ENCODE assay signal across 9 cellular contexts in genomic region chr4:158809208-158809607, GRCh38. TPM values are rescaled to one million over a fixed set of nuclear protein-coding genes. Genes with fewer than 3 reads are reported as not detected.
DNase-seq lines count a peak whose midpoint lies in the region; FAIRE-seq and TF ChIP-seq lines count a peak whose summit lies in the region.
"Not testable (repeated sequence)": the region's sequence is repeated elsewhere in the genome, so short reads cannot be mapped to it uniquely, and the experiment has no call there.
"Had no signal": no experiment of that assay in that cellular context is flagged by ENCODE, and none has a peak within 500 bp of the region (broad histone marks: within the 10 kb centered on the region; RNA-seq: fewer than 3 reads in every experiment).

No MANE protein-coding gene starts in this region.

- H3K9me2 ChIP-seq in GM23248 (ENCODE audit: insufficient read depth); MM.1S (replicated peaks; ENCODE audit: insufficient read depth, low read length): not testable (repeated sequence)

- DNase-seq in GM23248; MM.1S; activated T-cell treated with anti-CD3 and anti-CD28 coated beads, Interleukin-2, amount 50 U/mL, for 24 hours; colonic mucosa; kidney; osteoblast (ENCODE audit: insufficient read length, low spot score, missing footprints): not testable (repeated sequence)

- H3K4me3 Mint-ChIP-seq in activated T-cell treated with anti-CD3 and anti-CD28 coated beads, Interleukin-2, amount 50 U/mL, for 24 hours = not testable (repeated sequence)
- peak overlapping the region; percentile 73 for H3K4me3 Mint-ChIP-seq in stimulated activated naive CD8-positive, alpha-beta T cell treated with anti-CD3 and anti-CD28 coated beads, Interleukin-15, Interleukin-2, amounts not matched to agents 100 ng/mL and 50 ng/mL, for 24 hours

- 82 to 83% methylated on average over 4 of the region's 4 CpGs for WGBS in GM23248 (ENCODE audit: low coverage in 1 of 2, low lambda C conversion rate in 2 of 2, missing lambda C conversion rate in 2 of 2), 2 experiments

- not testable (repeated sequence) for H3K27me3 Mint-ChIP-seq in activated T-cell treated with anti-CD3 and anti-CD28 coated beads, Interleukin-2, amount 50 U/mL, for 24 hours; stimulated activated naive CD8-positive, alpha-beta T cell treated with anti-CD3 and anti-CD28 coated beads, Interleukin-15, Interleukin-2, amounts not matched to agents 100 ng/mL and 50 ng/mL, for 24 hours

- not testable (repeated sequence) for H2AFZ ChIP-seq in GM23248; MM.1S (ENCODE audit: low read length); osteoblast (ENCODE audit: low read length)

- peaks cover 48% of the 10 kb centered on the region for H3K4me1 Mint-ChIP-seq in activated T-cell treated with anti-CD3 and anti-CD28 coated beads, Interleukin-2, amount 50 U/mL, for 24 hours (ENCODE audit: low read depth)
- H3K4me1 Mint-ChIP-seq in stimulated activated naive CD8-positive, alpha-beta T cell treated with anti-CD3 and anti-CD28 coated beads, Interleukin-15, Interleukin-2, amounts not matched to agents 100 ng/mL and 50 ng/mL, for 24 hours (ENCODE audit: low read depth) = peaks cover 48% of the 10 kb centered on the region

- H3K4me1 ChIP-seq in BLaER1 (peaks cover 32% of the 10 kb centered on the region), GM23248 (ENCODE audit: insufficient read depth) (peaks cover 37% of the 10 kb centered on the region), MM.1S (ENCODE audit: low read length) (peaks cover 45% of the 10 kb centered on the region), kidney (ENCODE audit: control insufficient read depth in 1 of 2, insufficient read depth in 1 of 2, low read depth in 1 of 2, low read length in 2 of 2) (peaks cover 48 to 73% of the 10 kb centered on the region in 2 donors), osteoblast (ENCODE audit: insufficient read depth, low read length) (peaks cover 37% of the 10 kb centered on the region)
- not testable (repeated sequence) for H3K4me1 ChIP-seq in colonic mucosa

- TF ChIP-seq CTCF in MM.1S (IDR thresholded peaks at IDR 0.05; ENCODE audit: low read length); colonic mucosa (IDR thresholded peaks at IDR 0.05); kidney (IDR thresholded peaks at IDR 0.05; ENCODE audit: borderline replicate concordance, extremely low read depth, insufficient read depth); osteoblast (IDR thresholded peaks at IDR 0.05; ENCODE audit: extremely low read depth, low read depth, low read length): not testable (repeated sequence)

- not testable (repeated sequence) for H3K27me3 ChIP-seq in BLaER1; GM23248 (replicated peaks; ENCODE audit: insufficient read depth); MM.1S (replicated peaks; ENCODE audit: insufficient read depth, low read length); colonic mucosa; osteoblast (ENCODE audit: insufficient read depth, low read length)

- H4K20me1 ChIP-seq in BLaER1; GM23248 (ENCODE audit: insufficient read depth); MM.1S (ENCODE audit: insufficient read depth, low read length); osteoblast (ENCODE audit: insufficient read depth, low read length): not testable (repeated sequence)

- in situ Hi-C loops in GM23248 (cut with MboI) = not testable (repeated sequence)

- H3K27ac Mint-ChIP-seq in activated T-cell treated with anti-CD3 and anti-CD28 coated beads, Interleukin-2, amount 50 U/mL, for 24 hours = peak overlapping the region; percentile 87
- H3K27ac Mint-ChIP-seq in stimulated activated naive CD8-positive, alpha-beta T cell treated with anti-CD3 and anti-CD28 coated beads, Interleukin-15, Interleukin-2, amounts not matched to agents 100 ng/mL and 50 ng/mL, for 24 hours = peak overlapping the region; percentile 91

- H3K9ac ChIP-seq in BLaER1 = not testable (repeated sequence)
- H3K9ac ChIP-seq in GM23248 (peak overlapping the region; percentile 85), MM.1S (ENCODE audit: low read length) (peak overlapping the region; percentile 50; the same call in 1 of the 2 replicates), colonic mucosa (ENCODE audit: low read depth in 2 of 2, low read length in 2 of 2) (peak overlapping the region in 1 of 2 donors; percentile 76), kidney (ENCODE audit: low read length in 2 of 2) (peak overlapping the region; percentile 42)

- H3F3A ChIP-seq in GM23248 (ENCODE audit: insufficient read depth) (peaks cover 37% of the 10 kb centered on the region), MM.1S (ENCODE audit: insufficient read depth, low read length) (peaks cover 34% of the 10 kb centered on the region)

- intact Hi-C loops in colonic mucosa (cut with DNase I); kidney (cut with DNase I): not testable (repeated sequence)

- H3K9me3 ChIP-seq in BLaER1; GM23248 (ENCODE audit: low read depth); MM.1S (replicated peaks; ENCODE audit: insufficient read depth, low read length); colonic mucosa; kidney (ENCODE audit: control insufficient read depth in 1 of 2, low read length in 2 of 2); osteoblast (ENCODE audit: low read depth, low read length): not testable (repeated sequence)

- H3K9me3 Mint-ChIP-seq in activated T-cell treated with anti-CD3 and anti-CD28 coated beads, Interleukin-2, amount 50 U/mL, for 24 hours; stimulated activated naive CD8-positive, alpha-beta T cell treated with anti-CD3 and anti-CD28 coated beads, Interleukin-15, Interleukin-2, amounts not matched to agents 100 ng/mL and 50 ng/mL, for 24 hours: not testable (repeated sequence)

- not testable (repeated sequence) for H3K27ac ChIP-seq in BLaER1
- H3K27ac ChIP-seq in GM23248 (peak overlapping the region; percentile 98), MM.1S (ENCODE audit: low read length) (peak overlapping the region; percentile 89), colonic mucosa (peak overlapping the region; percentile 83), kidney (ENCODE audit: low read depth in 2 of 2, low read length in 2 of 2) (peak overlapping the region; percentile 78 to 85), osteoblast (ENCODE audit: low read depth, low read length) (peak overlapping the region; percentile 98)

- H3K36me3 ChIP-seq in BLaER1; GM23248 (ENCODE audit: low read depth); MM.1S (replicated peaks; ENCODE audit: insufficient read depth, low read length); colonic mucosa; kidney (ENCODE audit: control insufficient read depth in 1 of 2, insufficient read depth in 2 of 2, low read length in 2 of 2); osteoblast (ENCODE audit: insufficient read depth, low read length): not testable (repeated sequence)

- H3K79me2 ChIP-seq in GM23248 (ENCODE audit: insufficient read depth) = peaks cover 75% of the 10 kb centered on the region
- H3K79me2 ChIP-seq in MM.1S (ENCODE audit: low read length) = peaks cover 74% of the 10 kb centered on the region
- H3K79me2 ChIP-seq in osteoblast (ENCODE audit: insufficient read depth, low read length) = peaks cover 72% of the 10 kb centered on the region

- not testable (repeated sequence) for H3K36me3 Mint-ChIP-seq in activated T-cell treated with anti-CD3 and anti-CD28 coated beads, Interleukin-2, amount 50 U/mL, for 24 hours (ENCODE audit: low read depth); stimulated activated naive CD8-positive, alpha-beta T cell treated with anti-CD3 and anti-CD28 coated beads, Interleukin-15, Interleukin-2, amounts not matched to agents 100 ng/mL and 50 ng/mL, for 24 hours (ENCODE audit: low read depth)

- not testable (repeated sequence) for FAIRE-seq in kidney (lab: Jason Lieb, UNC)

- H3K4me2 ChIP-seq in BLaER1 (peak overlapping the region; percentile 69), GM23248 (ENCODE audit: unreplicated experiment) (peak overlapping the region; percentile 82), MM.1S (ENCODE audit: low read depth, low read length) (peak overlapping the region; percentile 89), osteoblast (ENCODE audit: insufficient read depth, low read length) (peak overlapping the region; percentile 58)

- not testable (repeated sequence) for H3K4me3 ChIP-seq in BLaER1, colonic mucosa
- H3K4me3 ChIP-seq in GM23248 (peak overlapping the region; percentile 60), MM.1S (ENCODE audit: low read length) (peak overlapping the region; percentile 50; the same call in 1 of the 2 replicates), kidney (ENCODE audit: low read length in 2 of 2) (peak overlapping the region in 1 of 2 donors; percentile 46), osteoblast (ENCODE audit: insufficient read depth, low read length) (peak overlapping the region; percentile 35)

RNA-seq across cellular contexts. Expression of gene FNIP2, which starts 40.4 kb away (rescaled TPM):
- 14.4 and 22.4 TPM in 2 replicates for total RNA-seq in GM23248 (2014; rRNA removed; shearing (Covaris generic))
- polyA plus RNA-seq in GM23248 (2016; fragmentation: Nextera tagmentation; extraction: Ambion mirVana) (1.8 TPM in 2 replicates), kidney (ENCODE audit: insufficient read depth, low read depth, low replicate concordance) (13.2 TPM)
- total RNA-seq in colonic mucosa (10 to 100 TPM; 56.2 to 89.6 TPM), kidney (65.1 TPM), osteoblast (73.4 and 78.9 TPM in 2 replicates)
- total RNA-seq: activated B cell treated with CpG ODN at 0.5 μM for 24 hours had no signal
